ENCODE assay signal across 23 cellular contexts in the genomic region with DNA sequence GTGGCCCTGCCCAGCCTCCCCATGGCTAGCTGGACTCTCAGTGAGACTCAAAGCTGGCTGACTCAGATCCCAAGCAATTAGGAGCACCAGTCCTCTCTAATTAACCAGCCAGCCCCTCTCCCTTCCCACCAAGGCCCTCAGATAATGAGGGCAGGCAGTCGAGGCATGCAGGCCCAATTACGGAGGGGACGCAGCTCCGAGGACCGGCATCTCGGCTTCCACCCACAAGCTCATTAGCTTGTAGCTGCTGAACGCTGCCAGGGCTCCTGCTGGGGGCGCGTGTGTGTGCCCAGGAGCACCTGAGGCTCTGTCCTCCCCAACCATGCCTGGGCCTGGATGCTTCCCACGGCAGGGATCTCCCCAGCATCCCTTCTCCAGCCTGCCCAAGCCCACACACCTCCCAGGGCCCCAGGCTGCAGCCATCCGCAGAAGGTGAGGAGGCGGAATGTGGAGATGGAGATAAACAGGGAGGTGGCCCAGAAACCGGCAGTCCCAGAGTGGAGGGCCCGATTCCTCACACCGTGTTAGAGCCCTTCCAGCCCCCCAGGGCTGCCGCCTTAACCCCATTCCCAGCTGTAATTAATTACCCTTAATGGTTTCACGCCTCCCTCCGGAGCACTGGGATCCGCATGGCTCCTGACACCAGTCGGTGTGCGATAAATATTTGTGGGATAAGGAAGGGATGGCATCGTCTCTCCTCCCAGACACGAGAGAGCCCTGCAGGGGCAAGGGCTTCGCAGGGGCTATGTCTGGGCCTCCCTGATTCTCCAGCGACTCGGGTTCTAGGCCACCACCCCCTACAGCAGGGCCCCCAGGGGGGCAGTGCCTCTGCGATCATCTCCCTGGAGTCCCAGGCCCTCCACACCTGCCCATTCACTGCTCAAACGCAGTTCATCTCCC. TPM values are rescaled to one million over a fixed set of nuclear protein-coding genes. Genes with fewer than 3 reads are reported as not detected.
DNase-seq lines count a peak whose midpoint lies in the region; ATAC-seq and TF ChIP-seq lines count a peak whose summit lies in the region.
"Had no signal": no experiment of that assay in that cellular context is flagged by ENCODE, and none has a peak within 500 bp of the region (broad histone marks: within the 10 kb centered on the region; RNA-seq: fewer than 3 reads in every experiment).

No MANE protein-coding gene starts in this region.

- H3K4me2 ChIP-seq in mammary epithelial cell (ENCODE audit: insufficient read depth, low read depth, low read length), result no peak overlapping the region

- H3K27ac Mint-ChIP-seq in nephron progenitor cell, result peak overlapping the region; percentile 1
- H3K27ac Mint-ChIP-seq: activated CD4-positive, alpha-beta memory T cell treated with anti-CD3 and anti-CD28 coated beads for 36 hours; activated naive CD8-positive, alpha-beta T cell treated with anti-CD3 and anti-CD28 coated beads for 36 hours; activated T-helper 2 cell treated with anti-CD3 and anti-CD28 coated beads, Interferon-gamma antibody, Interleukin-2, Interleukin-4, amounts not matched to agents 10 μg/mL and 5 μg/mL and 100 μg/mL, durations not matched to agents 14 hours and 24 hours and 36 hours; memory B cell had no signal

- H3K27ac ChIP-seq in heart right ventricle (no peak overlapping the region), cingulate gyrus (ENCODE audit: low read depth, low read length) (peak overlapping the region; percentile 29), temporal lobe (ENCODE audit: low read depth, low read length) (peak overlapping the region; percentile 73), mammary epithelial cell (ENCODE audit: insufficient read depth, low read depth, low read length) (no peak overlapping the region)

- H3K27me3 ChIP-seq in heart right ventricle (peaks cover 0 to 23% (median 0%) of the 10 kb centered on the region in 7 donors), mammary epithelial cell (ENCODE audit: insufficient read depth, low read length) (no peaks in the 10 kb centered on the region)
- H3K27me3 ChIP-seq: upper lobe of left lung had no signal

- H3K4me1 ChIP-seq in heart right ventricle (peaks cover 0 to 21% (median under 1%) of the 10 kb centered on the region in 9 donors), mammary epithelial cell (ENCODE audit: insufficient read depth, low read length) (no peaks in the 10 kb centered on the region)
- H3K4me1 ChIP-seq: upper lobe of left lung had no signal

- CTCF ChIA-PET in mammary epithelial cell (lab: Charles Lee; ENCODE audit: low non-redundant PET), result no interaction called here

- H3K9me3 Mint-ChIP-seq in nephron progenitor cell, result peaks cover 7% of the 10 kb centered on the region
- H3K9me3 Mint-ChIP-seq: activated naive CD8-positive, alpha-beta T cell treated with anti-CD3 and anti-CD28 coated beads for 36 hours; CD8-positive, alpha-beta memory T cell had no signal

- no peak overlapping the region for H3K4me3 Mint-ChIP-seq in nephron progenitor cell
- H3K4me3 Mint-ChIP-seq: activated CD4-positive, alpha-beta memory T cell treated with anti-CD3 and anti-CD28 coated beads for 36 hours; activated naive CD8-positive, alpha-beta T cell treated with anti-CD3 and anti-CD28 coated beads for 36 hours; CD8-positive, alpha-beta memory T cell; memory B cell had no signal

- H3K4me1 Mint-ChIP-seq in nephron progenitor cell, result peaks cover 35% of the 10 kb centered on the region
- H3K4me1 Mint-ChIP-seq: activated naive CD8-positive, alpha-beta T cell treated with anti-CD3 and anti-CD28 coated beads for 36 hours; CD8-positive, alpha-beta memory T cell had no signal

- H3K36me3 Mint-ChIP-seq in nephron progenitor cell (ENCODE audit: low read depth), result peaks cover 10% of the 10 kb centered on the region
- H3K36me3 Mint-ChIP-seq: activated CD4-positive, alpha-beta memory T cell treated with anti-CD3 and anti-CD28 coated beads for 36 hours; activated naive CD8-positive, alpha-beta T cell treated with anti-CD3 and anti-CD28 coated beads for 36 hours; CD8-positive, alpha-beta memory T cell had no signal

- no peak overlapping the region for H2AFZ ChIP-seq in mammary epithelial cell (ENCODE audit: low read depth, low read length)

- BruUV-seq in mammary epithelial cell (replicated peaks; lab: Mats Ljungman, UMichigan), result no TSS peak

- DNase-seq in Right ventricle myocardium superior (peak; percentile 27), heart right ventricle (no peak), nephron progenitor cell (no peak), mammary epithelial cell (no peak), DMS53 (lab: John Stamatoyannopoulos, UW) (no peak), cortex of kidney (lab: John Stamatoyannopoulos, UW) (no peak)
- DNase-seq: activated CD4-positive, CD25-positive, alpha-beta regulatory T cell; GF-D8; KG1; MM.1S; NCI-H1417 treated with DMSO at 0.1 percent for 48 hours; NCI-H2081 treated with DMSO at 0.1 percent for 48 hours; NCI-H82; SHP77; SW 1271 had no signal

- H3K36me3 ChIP-seq in heart right ventricle, result no peaks in the 10 kb centered on the region
- H3K36me3 ChIP-seq in mammary epithelial cell (ENCODE audit: insufficient read depth, low read length), result no peaks in the 10 kb centered on the region

- WGBS in heart right ventricle, 2 donors, result 66 to 70% methylated on average over 28 of the region's 28 CpGs
- 46% methylated on average over 13 of the region's 28 CpGs for WGBS in mammary epithelial cell (ENCODE audit: low coverage, missing lambda C conversion rate)

- H3K27me3 Mint-ChIP-seq in nephron progenitor cell (ENCODE audit: low read depth, poor library complexity), result peaks cover 18% of the 10 kb centered on the region
- H3K27me3 Mint-ChIP-seq: activated CD4-positive, alpha-beta memory T cell treated with anti-CD3 and anti-CD28 coated beads for 36 hours; activated naive CD8-positive, alpha-beta T cell treated with anti-CD3 and anti-CD28 coated beads for 36 hours; CD8-positive, alpha-beta memory T cell; memory B cell had no signal

- H3K4me3 ChIP-seq in heart right ventricle, result no peak overlapping the region
- H3K4me3 ChIP-seq in mammary epithelial cell (replicated peaks in 1 of 3; ENCODE audit: insufficient read depth in 1 of 3, low read depth in 2 of 3, low read length in 3 of 3), result no peak overlapping the region
- H3K4me3 ChIP-seq: upper lobe of left lung had no signal

- H3K79me2 ChIP-seq in mammary epithelial cell (ENCODE audit: insufficient read depth, low read length), result no peaks in the 10 kb centered on the region

- intact Hi-C loops in Right ventricle myocardium superior (cut with DNase I) (no loop called here), heart right ventricle (cut with DNase I) (loop anchor here in 1 of 10 donors (5.0 kb wide), 2 partner anchors 77 to 153 kb away; no protein-coding TSS in a partner anchor), mammary epithelial cell (cut with micrococcal nuclease) (no loop called here)

- dilution Hi-C loops in mammary epithelial cell (cut with HindIII; ENCODE audit: low sequenced_read_pairs), result loop anchor here (5.0 kb wide), 1 partner anchor 43 kb away; no protein-coding TSS in a partner anchor

- H3K9me3 ChIP-seq in heart right ventricle (no peaks in the 10 kb centered on the region), mammary epithelial cell (replicated peaks; ENCODE audit: insufficient read depth, low read length) (peaks cover 3% of the 10 kb centered on the region)
- H3K9me3 ChIP-seq: upper lobe of left lung had no signal

- no peak overlapping the region for H3K9ac ChIP-seq in mammary epithelial cell (ENCODE audit: insufficient read depth, low read length)

- ATAC-seq in Right ventricle myocardium superior (ENCODE audit: poor library complexity) (no peak), heart right ventricle (no peak)

- no peak for TF ChIP-seq CTCF in heart right ventricle (IDR thresholded peaks at IDR 0.05)
- TF ChIP-seq CTCF in nephron progenitor cell (IDR thresholded peaks at IDR 0.05), result no peak
- TF ChIP-seq CTCF in mammary epithelial cell (conservative IDR thresholded peaks at IDR 0.05 in 1 of 2, IDR thresholded peaks at IDR 0.05 in 1 of 2; ENCODE audit: extremely low read depth in 1 of 2, insufficient read depth in 1 of 2, low read depth in 1 of 2, low read length in 2 of 2), result no peak

- in situ Hi-C loops in mammary epithelial cell (cut with MboI; ENCODE audit: low sequenced_read_pairs in 2 of 2), result no loop called here

- H4K20me1 ChIP-seq in mammary epithelial cell (ENCODE audit: insufficient read depth, low read length), result no peaks in the 10 kb centered on the region

RNA-seq across cellular contexts. Expression of a gene that starts 42.2 kb away (rescaled TPM):
- total RNA-seq in Right ventricle myocardium superior (4.6 TPM), heart right ventricle (10 to 100 TPM in 1 of 10 donors, 1 to 10 TPM in 9; 3.6 to 11.1 (median 6.2) TPM), temporal lobe (5.4 TPM), mammary epithelial cell (1 to 10 TPM; 2.9 to 7.3 TPM)
- polyA plus RNA-seq in heart right ventricle (1 to 10 TPM; 4.5 to 6.4 TPM), mammary epithelial cell (1.7 TPM)
- polyA minus RNA-seq in mammary epithelial cell, result 0.98 TPM

Comparison
In these comparisons a context has a peak if more than half of its experiments do, and no peak if none do; other contexts are left out.
1. H3K27ac ChIP-seq: peak in cingulate gyrus (single experiment) and temporal lobe (single experiment); none in heart right ventricle (0 of 10) and mammary epithelial cell (single experiment).